In genomic region chr15:68595260-68595564, GRCh38 we compare ENCODE assay signal across 19 cellular contexts. TPM values are rescaled to one million over a fixed set of nuclear protein-coding genes. Genes with fewer than 3 reads are reported as not detected.
"Had no signal": no experiment of that assay in that cellular context is flagged by ENCODE, and none has a peak within 500 bp of the region (broad histone marks: within the 10 kb centered on the region; RNA-seq: fewer than 3 reads in every experiment).

No MANE protein-coding gene starts in this region.

- H3K36me3 ChIP-seq: prostate gland, tibial artery had no signal

- H3K27ac Mint-ChIP-seq: activated naive CD8-positive, alpha-beta T cell treated with anti-CD3 and anti-CD28 coated beads for 36 hours; activated T-cell treated with anti-CD3 and anti-CD28 coated beads, Interleukin-2, amount 50 U/mL, for 24 hours; activated T-helper 2 cell treated with anti-CD3 and anti-CD28 coated beads, Interferon-gamma antibody, Interleukin-2, Interleukin-4, amounts not matched to agents 10 μg/mL and 5 μg/mL and 100 μg/mL, durations not matched to agents 14 hours and 24 hours and 36 hours; immature natural killer cell; naive thymus-derived CD4-positive, alpha-beta T cell; WTC11 had no signal

- H2AFZ ChIP-seq: hepatocyte had no signal

- ATAC-seq: naive thymus-derived CD4-positive, alpha-beta T cell; stimulated activated naive CD8-positive, alpha-beta T cell treated with anti-CD3 and anti-CD28 coated beads, Interleukin-15, Interleukin-2, amounts not matched to agents 100 U/mL and 50 U/mL, for 24 hours; WTC11 had no signal

- H3K4me3 ChIP-seq: hepatocyte, prostate gland, tibial artery had no signal

- H3K4me2 ChIP-seq: hepatocyte had no signal

- H3K4me3 Mint-ChIP-seq: activated naive CD8-positive, alpha-beta T cell treated with anti-CD3 and anti-CD28 coated beads for 36 hours; activated T-cell treated with anti-CD3 and anti-CD28 coated beads, Interleukin-2, amount 50 U/mL, for 24 hours; immature natural killer cell; naive thymus-derived CD4-positive, alpha-beta T cell; WTC11 had no signal

- H3K9me3 Mint-ChIP-seq: activated naive CD8-positive, alpha-beta T cell treated with anti-CD3 and anti-CD28 coated beads for 36 hours; activated T-cell treated with anti-CD3 and anti-CD28 coated beads, Interleukin-2, amount 50 U/mL, for 24 hours; activated T-helper 2 cell treated with anti-CD3 and anti-CD28 coated beads, Interferon-gamma antibody, Interleukin-2, Interleukin-4, amounts not matched to agents 10 μg/mL and 5 μg/mL and 100 μg/mL, durations not matched to agents 14 hours and 24 hours and 36 hours; immature natural killer cell; naive thymus-derived CD4-positive, alpha-beta T cell; WTC11 had no signal

- H3K4me1 Mint-ChIP-seq: activated naive CD8-positive, alpha-beta T cell treated with anti-CD3 and anti-CD28 coated beads for 36 hours; immature natural killer cell had no signal

- H3K27me3 ChIP-seq: hepatocyte had no signal

- H3K36me3 Mint-ChIP-seq: activated naive CD8-positive, alpha-beta T cell treated with anti-CD3 and anti-CD28 coated beads for 36 hours; immature natural killer cell; naive thymus-derived CD4-positive, alpha-beta T cell; WTC11 had no signal

- DNase-seq: activated CD4-positive, alpha-beta T cell treated with anti-CD3 and anti-CD28 coated beads, Interleukin-2, amount 50 U/mL, for 4 hours; activated CD8-positive, alpha-beta memory T cell treated with anti-CD3 and anti-CD28 coated beads for 24 hours; activated CD8-positive, alpha-beta memory T cell treated with anti-CD3 and anti-CD28 coated beads, Interleukin-2, amount 50 U/mL, for 4 hours; activated naive CD4-positive, alpha-beta T cell; activated naive CD8-positive, alpha-beta T cell treated with anti-CD3 and anti-CD28 coated beads for 36 hours; activated T-cell treated with anti-CD3 and anti-CD28 coated beads, Interleukin-2, amount 50 U/mL, for 24 hours; cortex of kidney; immature natural killer cell; kidney glomerular epithelial cell; naive thymus-derived CD4-positive, alpha-beta T cell; stimulated activated CD4-positive, alpha-beta T cell treated with anti-CD3 and anti-CD28 coated beads, Interleukin-4, amount 100 ng/mL, for 4 hours; stimulated activated naive CD8-positive, alpha-beta T cell treated with anti-CD3 and anti-CD28 coated beads, Interleukin-15, Interleukin-2, amounts not matched to agents 100 U/mL and 50 U/mL, for 24 hours; T1000; tibial artery had no signal

- H3K9me3 ChIP-seq: prostate gland, tibial artery had no signal

- H3K27ac ChIP-seq: hepatocyte, prostate gland, tibial artery had no signal

- H3K4me1 ChIP-seq: prostate gland had no signal

RNA-seq across cellular contexts. Expression of gene CORO2B, which starts 16.4 kb away (rescaled TPM):
- total RNA-seq: activated naive CD8-positive, alpha-beta T cell treated with anti-CD3 and anti-CD28 coated beads for 36 hours; T-helper 1 cell treated with Interleukin-12 subunit alpha and Interleukin-12 subunit beta and Interleukin-4 antibody, amounts not matched to agents 30 ng/mL and 1 ng/mL, for 36 hours had no signal
- polyA plus RNA-seq: immature natural killer cell; naive thymus-derived CD4-positive, alpha-beta T cell had no signal
